In the genomic region with DNA sequence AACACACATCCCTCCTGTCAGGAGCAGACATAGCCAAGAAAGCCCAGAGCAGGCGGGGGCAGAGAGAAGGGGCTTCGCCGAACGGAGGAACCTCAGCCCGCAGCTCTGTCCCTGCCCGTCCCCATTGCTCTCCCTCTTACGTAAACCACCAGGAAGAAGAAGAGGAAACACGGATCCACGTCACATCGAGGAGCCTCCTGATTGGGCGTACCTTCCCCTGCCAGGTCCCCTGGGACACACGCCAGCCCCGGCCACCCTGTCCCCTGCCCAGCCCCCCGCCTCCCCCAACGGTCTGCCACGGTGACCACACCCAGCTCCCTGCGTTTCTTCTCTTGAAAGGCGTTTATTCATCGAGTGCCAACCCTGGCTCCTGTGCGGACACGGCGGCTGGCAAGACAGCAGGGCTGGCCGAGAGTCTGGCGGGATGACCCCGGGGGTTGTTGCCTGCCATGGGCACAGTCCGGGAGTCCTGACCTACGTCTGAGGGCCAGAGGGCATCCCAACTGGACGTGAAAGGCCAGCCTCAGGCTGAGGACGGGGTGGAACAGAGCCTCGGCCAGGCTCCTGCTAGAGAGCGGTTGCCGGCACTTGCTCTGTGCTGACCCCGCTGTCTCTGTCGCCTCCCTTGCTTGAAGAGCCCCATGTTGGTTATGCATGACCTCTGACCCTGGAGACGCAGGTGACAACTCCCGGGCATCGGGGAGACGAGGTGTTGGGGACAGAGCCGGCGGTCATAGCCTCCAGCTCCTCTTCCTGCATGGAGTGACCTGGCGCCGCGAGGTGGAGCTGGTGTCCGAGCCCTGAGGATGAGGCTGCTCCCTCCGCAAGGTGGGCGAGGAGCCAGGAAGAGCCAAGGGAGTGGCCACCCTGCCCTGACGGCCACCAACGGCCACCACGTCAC, we compare ENCODE assay signal across 8 cellular contexts. TPM values are rescaled to one million over a fixed set of nuclear protein-coding genes. Genes with fewer than 3 reads are reported as not detected.
DNase-seq lines count a peak whose midpoint lies in the region; ATAC-seq and TF ChIP-seq lines count a peak whose summit lies in the region.

No MANE protein-coding gene starts in this region.

- peaks cover 14% of the 10 kb centered on the region for H3K4me1 ChIP-seq in mucosa of stomach (ENCODE audit: control insufficient read depth, insufficient read depth, low read length)
- no peaks in the 10 kb centered on the region for H3K4me1 ChIP-seq in right atrium auricular region

- H3K27me3 ChIP-seq in mucosa of stomach (ENCODE audit: control insufficient read depth, insufficient read depth, low read length) (peaks cover 5% of the 10 kb centered on the region), right atrium auricular region (no peaks in the 10 kb centered on the region)

- H3K4me3 Mint-ChIP-seq in activated T-helper 17 cell treated with anti-CD3 and anti-CD28 coated beads, Interleukin-2, amount 50 U/mL, for 72 hours, result peak overlapping the region; percentile 65

- ATAC-seq in activated T-helper 17 cell treated with anti-CD3 and anti-CD28 coated beads, Interleukin-2, amount 50 U/mL, for 72 hours (replicated peaks), result peak; percentile 57
- ATAC-seq in GM21367 (IDR thresholded peaks at IDR 0.05; ENCODE audit: unreplicated experiment), result no peak

- TF ChIP-seq CTCF in right atrium auricular region (IDR thresholded peaks at IDR 0.05) (no peak), GM10248 (IDR thresholded peaks at IDR 0.05; ENCODE audit: control extremely low read depth, extremely low read depth, low read depth, missing control alignments) (no peak)

- no peaks in the 10 kb centered on the region for H3K36me3 ChIP-seq in mucosa of stomach (ENCODE audit: control insufficient read depth, insufficient read depth, low read length)
- no peaks in the 10 kb centered on the region for H3K36me3 ChIP-seq in right atrium auricular region

- peak overlapping the region; percentile 54 for H3K9ac ChIP-seq in mucosa of stomach (ENCODE audit: low read length)

- no peaks in the 10 kb centered on the region for H3K27me3 Mint-ChIP-seq in activated T-helper 17 cell treated with anti-CD3 and anti-CD28 coated beads, Interleukin-2, amount 50 U/mL, for 72 hours

- CTCF ChIA-PET in GM10248 (lab: Yijun Ruan, JAX), result interaction anchor here (0.7 kb wide), 1 partner anchor 19 kb away, joined by 3 read pairs; no protein-coding TSS in a partner anchor

- no peak overlapping the region for H3K27ac ChIP-seq in right atrium auricular region

- DNase-seq in GF-D8 (lab: John Stamatoyannopoulos, UW) (peak; percentile 84), NCI-H2029 treated with DMSO at 0.1 percent for 48 hours (lab: John Stamatoyannopoulos, UW) (peak; percentile 39), right atrium auricular region (ENCODE audit: low spot score) (no peak), GM10248 (ENCODE audit: extremely low spot score) (no peak)
- no peak for DNase-seq in activated CD8-positive, alpha-beta memory T cell treated with anti-CD3 and anti-CD28 coated beads for 24 hours

- peak overlapping the region; percentile 14 for H3K4me3 ChIP-seq in mucosa of stomach (ENCODE audit: low read length)
- no peak overlapping the region for H3K4me3 ChIP-seq in right atrium auricular region

- H3K4me1 Mint-ChIP-seq in activated T-helper 17 cell treated with anti-CD3 and anti-CD28 coated beads, Interleukin-2, amount 50 U/mL, for 72 hours, result no peaks in the 10 kb centered on the region

- H3K9me3 ChIP-seq in mucosa of stomach (ENCODE audit: control insufficient read depth, low read length) (no peaks in the 10 kb centered on the region), right atrium auricular region (no peaks in the 10 kb centered on the region)

- POLR2A ChIA-PET in GM10248 (lab: Yijun Ruan, JAX), result no interaction called here

- peak overlapping the region; percentile 56 for H3K27ac Mint-ChIP-seq in activated T-helper 17 cell treated with anti-CD3 and anti-CD28 coated beads, Interleukin-2, amount 50 U/mL, for 72 hours

- H3K9me3 Mint-ChIP-seq in activated T-helper 17 cell treated with anti-CD3 and anti-CD28 coated beads, Interleukin-2, amount 50 U/mL, for 72 hours, result no peaks in the 10 kb centered on the region

- no peaks in the 10 kb centered on the region for H3K36me3 Mint-ChIP-seq in activated T-helper 17 cell treated with anti-CD3 and anti-CD28 coated beads, Interleukin-2, amount 50 U/mL, for 72 hours (ENCODE audit: low read depth)

RNA-seq across cellular contexts. Expression of a gene that starts 40.6 kb away (rescaled TPM):
- 10 to 100 TPM; 35.4 to 47.9 TPM for total RNA-seq in activated T-helper 17 cell treated with anti-CD3 and anti-CD28 coated beads, Interleukin-2, amount 50 U/mL, for 72 hours
- total RNA-seq in right atrium auricular region, result 10 to 100 TPM; 13.4 to 15.9 TPM

Comparison
In these comparisons a context has a peak if more than half of its experiments do, and no peak if none do; other contexts are left out.
1. DNase-seq: peak in GF-D8 (single experiment) and NCI-H2029 treated with DMSO at 0.1 percent for 48 hours (single experiment); none in activated CD8-positive, alpha-beta memory T cell treated with anti-CD3 and anti-CD28 coated beads for 24 hours (single experiment), right atrium auricular region (single experiment) and GM10248 (single experiment).